ENCODE assay signal across 8 cellular contexts in genomic region chr1:156106624-156107488, GRCh38. TPM values are rescaled to one million over a fixed set of nuclear protein-coding genes. Genes with fewer than 3 reads are reported as not detected.
A peak's percentile ranks its signal among the peaks of the same experiment; 100 is the strongest.
DNase-seq lines count a peak whose midpoint lies in the region; FAIRE-seq and TF ChIP-seq lines count a peak whose summit lies in the region.

No MANE protein-coding gene starts in this region.

- intact Hi-C loops in CD14-positive monocyte (cut with micrococcal nuclease) (loop anchor here in 1 of 2 donors (1.0 kb wide), 1 partner anchor 7 kb away; the partner anchor contains the start of gene LMNA), spleen (cut with DNase I; ENCODE audit: low total_unique reads) (no loop called here)

- H3K36me3 Mint-ChIP-seq in CD14-positive monocyte, result peaks cover 15 to 21% of the 10 kb centered on the region in 2 donors
- H3K36me3 Mint-ChIP-seq in HFFc6 (ENCODE audit: low read depth), result no peaks in the 10 kb centered on the region
- H3K36me3 Mint-ChIP-seq in activated naive CD8-positive, alpha-beta T cell treated with anti-CD3 and anti-CD28 coated beads for 36 hours, result no peaks in the 10 kb centered on the region

- FAIRE-seq in H54 (lab: Jason Lieb, UNC), result no peak

- H3K4me1 ChIP-seq in iPS-15b (ENCODE audit: control insufficient read depth, insufficient read depth, low read length) (peaks cover 20% of the 10 kb centered on the region), spleen (peaks cover 23 to 59% (median 46%) of the 10 kb centered on the region in 6 donors)

- H3K27me3 Mint-ChIP-seq in CD14-positive monocyte (ENCODE audit: low read depth in 3 of 3) (peaks cover 95 to 100% (median 96%) of the 10 kb centered on the region in 3 donors), HFFc6 (ENCODE audit: insufficient read depth) (peaks cover 5% of the 10 kb centered on the region; the same call in 1 of the 2 replicates)
- peaks cover 13% of the 10 kb centered on the region for H3K27me3 Mint-ChIP-seq in activated naive CD8-positive, alpha-beta T cell treated with anti-CD3 and anti-CD28 coated beads for 36 hours

- TF ChIP-seq CTCF in CD14-positive monocyte (IDR thresholded peaks at IDR 0.05), result no peak
- no peak for TF ChIP-seq CTCF in HFFc6 (IDR thresholded peaks at IDR 0.05)
- no peak for TF ChIP-seq CTCF in spleen (IDR thresholded peaks at IDR 0.05 in 8 of 11, conservative IDR thresholded peaks at IDR 0.05 in 3 of 11)

- peak overlapping the region; percentile 22 to 86 (median 84) for H3K27ac ChIP-seq in spleen

- H3K36me3 ChIP-seq in iPS-15b (ENCODE audit: control insufficient read depth, insufficient read depth, low read length) (no peaks in the 10 kb centered on the region), spleen (no peaks in the 10 kb centered on the region)

- H3K9me3 ChIP-seq in iPS-15b (ENCODE audit: control insufficient read depth, insufficient read depth, low read length) (no peaks in the 10 kb centered on the region), spleen (no peaks in the 10 kb centered on the region)

- H3K27me3 ChIP-seq in iPS-15b (ENCODE audit: control insufficient read depth, insufficient read depth, low read length) (no peaks in the 10 kb centered on the region), spleen (replicated peaks in 1 of 7) (peaks cover 0 to 21% (median 0%) of the 10 kb centered on the region in 7 donors)

- DNase-seq in CD14-positive monocyte (ENCODE audit: low spot score) (no peak), HFFc6 (peak; percentile 49), spleen (no peak), GOT3 (lab: John Stamatoyannopoulos, UW) (no peak), H54 (ENCODE audit: insufficient read length, low spot score) (no peak)
- DNase-seq in activated naive CD8-positive, alpha-beta T cell treated with anti-CD3 and anti-CD28 coated beads for 36 hours, result no peak
- no peak for DNase-seq in activated CD4-positive, alpha-beta T cell treated with anti-CD3 and anti-CD28 coated beads for 1 hour

- peaks cover 43% of the 10 kb centered on the region for H3K4me1 Mint-ChIP-seq in CD14-positive monocyte
- H3K4me1 Mint-ChIP-seq in HFFc6 (ENCODE audit: low read depth), result peaks cover 75% of the 10 kb centered on the region
- H3K4me1 Mint-ChIP-seq in activated naive CD8-positive, alpha-beta T cell treated with anti-CD3 and anti-CD28 coated beads for 36 hours, result peaks cover 62% of the 10 kb centered on the region

- no peak for TF ChIP-seq POLR2A in spleen (IDR thresholded peaks at IDR 0.05)
- TF ChIP-seq POLR2A in H54 (IDR thresholded peaks at IDR 0.05; ENCODE audit: low read depth, low read length), result no peak

- H3K27ac Mint-ChIP-seq in CD14-positive monocyte (peak overlapping the region; percentile 92 to 98 (median 97)), HFFc6 (peak overlapping the region; percentile 99)
- H3K27ac Mint-ChIP-seq in activated naive CD8-positive, alpha-beta T cell treated with anti-CD3 and anti-CD28 coated beads for 36 hours, result peak overlapping the region; percentile 85

- peak overlapping the region; percentile 56 to 92 for H3K4me3 Mint-ChIP-seq in CD14-positive monocyte
- H3K4me3 Mint-ChIP-seq in HFFc6, result peak overlapping the region; percentile 82
- peak overlapping the region; percentile 68 for H3K4me3 Mint-ChIP-seq in activated naive CD8-positive, alpha-beta T cell treated with anti-CD3 and anti-CD28 coated beads for 36 hours

- H3K4me3 ChIP-seq in iPS-15b (ENCODE audit: low read depth, low read length), result peak overlapping the region; percentile 46
- peak overlapping the region in 4 of 8 donors; percentile 32 to 61 (median 42) for H3K4me3 ChIP-seq in spleen

- H3K9me3 Mint-ChIP-seq in CD14-positive monocyte (peaks cover 0 to 30% (median 14%) of the 10 kb centered on the region in 7 donors), HFFc6 (no peaks in the 10 kb centered on the region)
- H3K9me3 Mint-ChIP-seq in activated naive CD8-positive, alpha-beta T cell treated with anti-CD3 and anti-CD28 coated beads for 36 hours, result no peaks in the 10 kb centered on the region

- H3K9ac ChIP-seq in iPS-15b (ENCODE audit: low read depth, low read length), result peak overlapping the region; percentile 54

- WGBS in spleen, 5 donors, result 50 to 79% (median 57%) methylated on average over 9 to 14 of the region's 14 CpGs

RNA-seq across cellular contexts. Expression of gene LMNA, which starts 7.7 kb away (rescaled TPM):
- polyA plus RNA-seq in CD14-positive monocyte (10 to 100 TPM; 16.5 to 24.7 TPM), spleen (10 to 100 TPM; 33.9 to 61.1 (median 39.4) TPM)
- total RNA-seq in HFFc6 (2021; fragmentation: NEBNext Ultra II Directional; extraction: Animal tissue kit (Norgen Biotek cat#: 25700)), result 1,000 to 10,000 TPM; 1,238 to 1,664 (median 1,535) TPM
- total RNA-seq in activated naive CD8-positive, alpha-beta T cell treated with anti-CD3 and anti-CD28 coated beads for 36 hours, result 10 to 100 TPM; 32.3 to 37.8 TPM
- total RNA-seq in spleen, result 100 to 1,000 TPM in 6 of 7 donors, 10 to 100 TPM in 1; 95.1 to 279 (median 124) TPM

RNA-seq across cellular contexts. Expression of gene MEX3A, which starts 24.6 kb away (rescaled TPM):
- polyA plus RNA-seq in CD14-positive monocyte (not detected), spleen (under 1 TPM; 0.11 to 0.17 (median 0.16) TPM)
- 1 to 10 TPM; 1.4 to 3.1 (median 2.2) TPM for total RNA-seq in HFFc6 (2021; fragmentation: NEBNext Ultra II Directional; extraction: Animal tissue kit (Norgen Biotek cat#: 25700))
- under 1 TPM; 0.34 to 0.35 TPM for total RNA-seq in activated naive CD8-positive, alpha-beta T cell treated with anti-CD3 and anti-CD28 coated beads for 36 hours
- total RNA-seq in spleen, result under 1 TPM; 0.26 to 0.76 (median 0.38) TPM

RNA-seq across cellular contexts. Expression of gene RAB25, which starts 45.9 kb away (rescaled TPM):
- not detected for polyA plus RNA-seq in CD14-positive monocyte
- total RNA-seq in HFFc6 (2021; fragmentation: NEBNext Ultra II Directional; extraction: Animal tissue kit (Norgen Biotek cat#: 25700)), result not detected
- under 1 TPM; 0.64 to 0.99 TPM for total RNA-seq in activated naive CD8-positive, alpha-beta T cell treated with anti-CD3 and anti-CD28 coated beads for 36 hours
- under 1 TPM in 2 of 7 donors, not detected in 5; 0.50 to 0.70 TPM for total RNA-seq in spleen
- polyA plus RNA-seq in spleen, result under 1 TPM; 0.28 to 0.61 (median 0.45) TPM

RNA-seq across cellular contexts. Expression of gene SEMA4A, which starts 46.5 kb away (rescaled TPM):
- polyA plus RNA-seq in CD14-positive monocyte (100 to 1,000 TPM in 1 of 2 donors, 10 to 100 TPM in 1; 72.3 to 121 TPM), spleen (1 to 10 TPM; 7.1 to 9.3 (median 9.1) TPM)
- total RNA-seq in HFFc6 (2021; fragmentation: NEBNext Ultra II Directional; extraction: Animal tissue kit (Norgen Biotek cat#: 25700)), result 1 to 10 TPM in 2 of 6 experiments, under 1 TPM in 4; 0.71 to 1.1 (median 0.83) TPM
- 10 to 100 TPM; 13.2 to 16.1 TPM for total RNA-seq in activated naive CD8-positive, alpha-beta T cell treated with anti-CD3 and anti-CD28 coated beads for 36 hours
- total RNA-seq in spleen, result 10 to 100 TPM; 21.1 to 65.9 (median 37.7) TPM

RNA-seq across cellular contexts. Expression of gene LAMTOR2, which starts 52.3 kb away (rescaled TPM):
- polyA plus RNA-seq in CD14-positive monocyte (100 to 1,000 TPM; 210 to 227 TPM), spleen (100 to 1,000 TPM in 2 of 3 donors, 10 to 100 TPM in 1; 80.0 to 121 (median 107) TPM)
- total RNA-seq in HFFc6 (2021; fragmentation: NEBNext Ultra II Directional; extraction: Animal tissue kit (Norgen Biotek cat#: 25700)), result 10 to 100 TPM; 48.5 to 73.6 (median 62.5) TPM
- 10 to 100 TPM; 45.9 to 49.1 TPM for total RNA-seq in activated naive CD8-positive, alpha-beta T cell treated with anti-CD3 and anti-CD28 coated beads for 36 hours
- 10 to 100 TPM; 29.5 to 53.3 (median 42.3) TPM for total RNA-seq in spleen

Comparison
In these comparisons a context has a peak if more than half of its experiments do, and no peak if none do; other contexts are left out.
1. RNA of gene LMNA, which starts 7.7 kb away (total RNA-seq): 1,238 to 1,664 TPM in HFFc6; 95.1 to 279 TPM in spleen and 32.3 to 37.8 TPM in activated naive CD8-positive, alpha-beta T cell treated with anti-CD3 and anti-CD28 coated beads for 36 hours; every median in the first group is over 4 times any median in the second.
2. Peak in every context shown above with its lines, with median percentiles within 50 percentile points of each other: H3K27ac Mint-ChIP-seq and H3K4me3 Mint-ChIP-seq.